20 cellular contexts compared by ENCODE assay signal in genomic region chr4:185885075-185885474, GRCh38.
"Had no signal": no experiment of that assay in that cellular context is flagged by ENCODE, and none has a peak within 500 bp of the region (broad histone marks: within the 10 kb centered on the region; RNA-seq: fewer than 3 reads in every experiment).

No MANE protein-coding gene starts in this region.

- H3K9me3 ChIP-seq: colonic mucosa had no signal

- ATAC-seq: activated CD4-positive, alpha-beta T cell treated with anti-CD3 and anti-CD28 coated beads for 36 hours; activated T-helper 17 cell treated with anti-CD3 and anti-CD28 coated beads, Interleukin-2, amount 50 U/mL, for 72 hours; PC-3; T-cell had no signal

- H3K4me3 ChIP-seq: colonic mucosa had no signal

- H3K36me3 ChIP-seq: colonic mucosa had no signal

- H3K27me3 ChIP-seq: colonic mucosa had no signal

- DNase-seq: activated CD4-positive, alpha-beta memory T cell treated with anti-CD3 and anti-CD28 coated beads, Interleukin-2, amount 10 ng/mL, durations not matched to agents 7 days and 5 days; activated CD4-positive, alpha-beta T cell treated with anti-CD3 and anti-CD28 coated beads for 36 hours; activated CD4-positive, alpha-beta T cell treated with anti-CD3 and anti-CD28 coated beads, Interleukin-2, amount 50 U/mL, for 1 hour; activated gamma-delta T cell; activated naive CD4-positive, alpha-beta T cell treated with anti-CD3 and anti-CD28 coated beads for 36 hours; activated T-cell treated with anti-CD3 and anti-CD28 coated beads for 4 hours; activated T-cell treated with anti-CD3 and anti-CD28 coated beads, Interleukin-2, amount 50 U/mL, for 48 hours; colonic mucosa; KG1; NCI-H1092; NCI-H1417; NCI-H1930; NCI-H510A treated with DMSO at 0.1 percent for 48 hours; NCI-H748 treated with DMSO at 0.1 percent for 48 hours; PC-3; SIG-M5; T-cell; T-helper 2 cell; T1000 had no signal

- H3K27ac ChIP-seq: colonic mucosa had no signal

- H3K4me1 ChIP-seq: colonic mucosa had no signal
